9 cellular contexts compared by ENCODE assay signal in genomic region chr10:124696446-124697392, GRCh38. TPM values are rescaled to one million over a fixed set of nuclear protein-coding genes. Genes with fewer than 3 reads are reported as not detected.
DNase-seq lines count a peak whose midpoint lies in the region; ATAC-seq and TF ChIP-seq lines count a peak whose summit lies in the region.
"Had no signal": no experiment of that assay in that cellular context is flagged by ENCODE, and none has a peak within 500 bp of the region (broad histone marks: within the 10 kb centered on the region; RNA-seq: fewer than 3 reads in every experiment).

No MANE protein-coding gene starts in this region.

- peaks cover 23% of the 10 kb centered on the region for H3K36me3 ChIP-seq in CD4-positive, CD25-positive, alpha-beta regulatory T cell (ENCODE audit: control insufficient read depth, insufficient read depth, low read length)
- H3K36me3 ChIP-seq in stomach, result peaks cover 9 to 48% (median 32%) of the 10 kb centered on the region in 4 donors

- no peaks in the 10 kb centered on the region for H3K9me3 ChIP-seq in CD4-positive, CD25-positive, alpha-beta regulatory T cell (ENCODE audit: control insufficient read depth in 2 of 2, low read length in 2 of 2)
- H3K9me3 ChIP-seq in stomach, result no peaks in the 10 kb centered on the region

- peaks cover 88% of the 10 kb centered on the region for H3K4me1 ChIP-seq in CD4-positive, CD25-positive, alpha-beta regulatory T cell (ENCODE audit: control insufficient read depth, insufficient read depth, low read length, poor library complexity, severe bottlenecking)
- H3K4me1 ChIP-seq in stomach, result peaks cover 43 to 63% (median 46%) of the 10 kb centered on the region in 4 donors

- no peaks in the 10 kb centered on the region for H3K27me3 Mint-ChIP-seq in CD4-positive, CD25-positive, alpha-beta regulatory T cell
- H3K27me3 Mint-ChIP-seq in brain (no peaks in the 10 kb centered on the region), type B pancreatic cell (no peaks in the 10 kb centered on the region)

- no peaks in the 10 kb centered on the region for H3K9me3 Mint-ChIP-seq in CD4-positive, CD25-positive, alpha-beta regulatory T cell
- H3K9me3 Mint-ChIP-seq in brain (no peaks in the 10 kb centered on the region), type B pancreatic cell (no peaks in the 10 kb centered on the region)
- H3K9me3 Mint-ChIP-seq: neural crest cell had no signal

- H3K27me3 ChIP-seq in CD4-positive, CD25-positive, alpha-beta regulatory T cell (ENCODE audit: control insufficient read depth, insufficient read depth, low read length), result no peaks in the 10 kb centered on the region
- no peaks in the 10 kb centered on the region for H3K27me3 ChIP-seq in stomach

- no peak for TF ChIP-seq POLR2A in stomach (IDR thresholded peaks at IDR 0.05)

- TF ChIP-seq EP300 in stomach (IDR thresholded peaks at IDR 0.05), result no peak

- peak overlapping the region; percentile 45 to 88 (median 84) for H3K4me3 Mint-ChIP-seq in CD4-positive, CD25-positive, alpha-beta regulatory T cell
- H3K4me3 Mint-ChIP-seq in brain (no peak overlapping the region), type B pancreatic cell (no peak overlapping the region)
- H3K4me3 Mint-ChIP-seq: neural crest cell had no signal

- peaks cover 37% of the 10 kb centered on the region for H3K36me3 Mint-ChIP-seq in CD4-positive, CD25-positive, alpha-beta regulatory T cell
- H3K36me3 Mint-ChIP-seq in brain (peaks cover 53% of the 10 kb centered on the region), type B pancreatic cell (peaks cover 15% of the 10 kb centered on the region)

- intact Hi-C loops in stomach (cut with DNase I; ENCODE audit: low total_unique reads), result no loop called here

- peak; percentile 70 to 75 for ATAC-seq in CD4-positive, CD25-positive, alpha-beta regulatory T cell (ENCODE audit: low read depth in 2 of 2)
- peak; percentile 78 for ATAC-seq in HG03175 (IDR thresholded peaks at IDR 0.05; ENCODE audit: unreplicated experiment)

- H3K4me3 ChIP-seq in CD4-positive, CD25-positive, alpha-beta regulatory T cell (ENCODE audit: low read depth, low read length), result peak overlapping the region; percentile 68
- H3K4me3 ChIP-seq in stomach, result no peak overlapping the region

- H3K27ac Mint-ChIP-seq in CD4-positive, CD25-positive, alpha-beta regulatory T cell, result peak overlapping the region; percentile 90 to 99 (median 97)
- H3K27ac Mint-ChIP-seq in brain, result peak overlapping the region in 4 of 5 experiments; percentile 38 to 84 (median 68)
- H3K27ac Mint-ChIP-seq in type B pancreatic cell, result no peak overlapping the region

- peak in 2 of 3 donors; percentile 59 to 86 for DNase-seq in CD4-positive, CD25-positive, alpha-beta regulatory T cell
- DNase-seq in GM19240 (ENCODE audit: insufficient read length, low spot score) (peak; percentile 73), stomach (no peak), NCI-H524 treated with DMSO at 0.1 percent for 48 hours (lab: John Stamatoyannopoulos, UW) (no peak), type B pancreatic cell (ENCODE audit: extremely low spot score, unreplicated experiment) (no peak), NCI-H2227 (lab: John Stamatoyannopoulos, UW; ENCODE audit: unreplicated experiment) (no peak)

- peaks cover 26 to 96% (median 67%) of the 10 kb centered on the region in 4 donors for H3K4me1 Mint-ChIP-seq in CD4-positive, CD25-positive, alpha-beta regulatory T cell
- peaks cover 77% of the 10 kb centered on the region for H3K4me1 Mint-ChIP-seq in brain
- H3K4me1 Mint-ChIP-seq in type B pancreatic cell (ENCODE audit: unreplicated experiment), result peaks cover 41% of the 10 kb centered on the region

- TF ChIP-seq CTCF in brain (conservative IDR thresholded peaks at IDR 0.05) (no peak), stomach (IDR thresholded peaks at IDR 0.05) (no peak), type B pancreatic cell (conservative IDR thresholded peaks at IDR 0.05) (no peak)

- H3K27ac ChIP-seq in CD4-positive, CD25-positive, alpha-beta regulatory T cell (ENCODE audit: insufficient read depth, low read length, poor library complexity, severe bottlenecking), result peak overlapping the region; percentile 94
- peak overlapping the region; percentile 8 to 76 (median 54) for H3K27ac ChIP-seq in stomach

- WGBS in stomach, 5 donors, result 68 to 83% (median 78%) methylated on average over 13 to 19 of the region's 19 CpGs

RNA-seq across cellular contexts. Expression of gene FAM53B, which starts 47.5 kb away (rescaled TPM):
- 116 TPM for total RNA-seq in CD4-positive, CD25-positive, alpha-beta regulatory T cell
- polyA plus RNA-seq in CD4-positive, CD25-positive, alpha-beta regulatory T cell, result 10 to 100 TPM in 3 of 4 donors, 1 to 10 TPM in 1; 5.8 to 22.2 (median 14.4) TPM
- polyA plus RNA-seq in brain (ENCODE audit: insufficient read depth, low read depth, low replicate concordance), result 25.9 TPM
- 10 to 100 TPM in 4 of 5 donors, 1 to 10 TPM in 1; 9.4 to 46.9 (median 19.3) TPM for total RNA-seq in stomach
- 1 to 10 TPM; 5.7 to 9.3 (median 8.2) TPM for polyA plus RNA-seq in stomach
- 25.9 and 35.9 TPM in 2 replicates for total RNA-seq in type B pancreatic cell (ENCODE audit: low replicate concordance)

Comparison
In these comparisons a context has a peak if more than half of its experiments do, and no peak if none do; other contexts are left out.
1. DNase-seq: peak in CD4-positive, CD25-positive, alpha-beta regulatory T cell (2 of 3) and GM19240 (single experiment); none in stomach (single experiment), NCI-H524 treated with DMSO at 0.1 percent for 48 hours (single experiment), type B pancreatic cell (single experiment) and NCI-H2227 (single experiment).
2. H3K4me3 Mint-ChIP-seq: peak in CD4-positive, CD25-positive, alpha-beta regulatory T cell (4 of 4); none in brain (0 of 5) and type B pancreatic cell (single experiment).